ENCODE assay signal across 1 cellular context in the genomic region with DNA sequence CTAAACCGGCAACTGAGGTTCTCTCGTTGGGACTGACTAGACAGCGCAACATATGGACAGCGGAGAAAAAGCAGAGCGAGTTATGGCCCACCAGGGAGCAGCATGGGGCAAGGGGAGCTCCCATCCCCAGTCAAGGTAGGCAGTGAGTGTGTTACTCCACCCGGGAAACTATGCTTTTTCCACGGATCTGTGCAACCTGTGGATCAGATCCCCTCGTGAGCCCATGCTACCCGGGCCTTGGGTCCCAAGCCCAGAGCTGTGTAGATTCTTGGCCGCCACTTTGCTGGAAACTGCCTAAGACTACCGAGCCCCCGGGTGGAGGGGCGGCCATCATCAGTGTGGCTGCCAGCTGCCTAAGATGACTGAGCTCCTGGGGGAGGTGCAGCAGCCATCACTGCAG.
TF ChIP-seq lines count a peak whose summit lies in the region.

No MANE protein-coding gene starts in this region.

TF ChIP-seq in HepG2, 621 proteins besides CTCF, POLR2A, EP300 and RAD21 (continued from another document and continues in another):
- no peak for TF ChIP-seq GLI4 (CRISPR knock-in tag; IDR thresholded peaks at IDR 0.05; ENCODE audit: borderline replicate concordance)
- TF ChIP-seq ZNF749 (CRISPR knock-in tag; IDR thresholded peaks at IDR 0.05; ENCODE audit: borderline replicate concordance) = no peak
- no peak for TF ChIP-seq NCOR1 (IDR thresholded peaks at IDR 0.05; ENCODE audit: borderline replicate concordance, low read length)
- TF ChIP-seq NFIB (CRISPR knock-in tag; IDR thresholded peaks at IDR 0.05; ENCODE audit: borderline replicate concordance) = no peak
- no peak for TF ChIP-seq ZSCAN25 (CRISPR knock-in tag; IDR thresholded peaks at IDR 0.05)
- no peak for TF ChIP-seq PAWR (CRISPR knock-in tag; IDR thresholded peaks at IDR 0.05; ENCODE audit: borderline replicate concordance)
- TF ChIP-seq ZFP36L2 (CRISPR knock-in tag; IDR thresholded peaks at IDR 0.05) = no peak
- no peak for TF ChIP-seq ZNF275 (CRISPR knock-in tag; IDR thresholded peaks at IDR 0.05; ENCODE audit: borderline replicate concordance)
- peak; percentile 56; the same call in 1 of the 2 replicates for TF ChIP-seq EED (CRISPR knock-in tag; IDR thresholded peaks at IDR 0.05)
- no peak for TF ChIP-seq SNAI1 (CRISPR knock-in tag; IDR thresholded peaks at IDR 0.05; ENCODE audit: borderline replicate concordance)
- no peak for TF ChIP-seq HMGA1 (CRISPR knock-in tag; conservative IDR thresholded peaks at IDR 0.05)
- no peak for TF ChIP-seq ASH2L (IDR thresholded peaks at IDR 0.05; ENCODE audit: insufficient read length, low read depth, low read length)
- no peak for TF ChIP-seq PITX1 (CRISPR knock-in tag; IDR thresholded peaks at IDR 0.05)
- no peak for TF ChIP-seq BRCA1 (CRISPR knock-in tag; IDR thresholded peaks at IDR 0.05)
- TF ChIP-seq SAP130 (CRISPR knock-in tag; IDR thresholded peaks at IDR 0.05; ENCODE audit: low read depth) = peak; percentile 48
- no peak for TF ChIP-seq HES4 (CRISPR knock-in tag; IDR thresholded peaks at IDR 0.05; ENCODE audit: borderline replicate concordance)
- no peak for TF ChIP-seq TMF1 (CRISPR knock-in tag; IDR thresholded peaks at IDR 0.05; ENCODE audit: low read depth)
- 0 out of 2 replicates have a peak, but pooled peaks have one; percentile 29 for TF ChIP-seq ZNF317 (CRISPR knock-in tag; IDR thresholded peaks at IDR 0.05)
- TF ChIP-seq CERS6 (CRISPR knock-in tag; IDR thresholded peaks at IDR 0.05) = no peak
- TF ChIP-seq ZNF430 (CRISPR knock-in tag; IDR thresholded peaks at IDR 0.05) = no peak
- TF ChIP-seq, protein P1, sequence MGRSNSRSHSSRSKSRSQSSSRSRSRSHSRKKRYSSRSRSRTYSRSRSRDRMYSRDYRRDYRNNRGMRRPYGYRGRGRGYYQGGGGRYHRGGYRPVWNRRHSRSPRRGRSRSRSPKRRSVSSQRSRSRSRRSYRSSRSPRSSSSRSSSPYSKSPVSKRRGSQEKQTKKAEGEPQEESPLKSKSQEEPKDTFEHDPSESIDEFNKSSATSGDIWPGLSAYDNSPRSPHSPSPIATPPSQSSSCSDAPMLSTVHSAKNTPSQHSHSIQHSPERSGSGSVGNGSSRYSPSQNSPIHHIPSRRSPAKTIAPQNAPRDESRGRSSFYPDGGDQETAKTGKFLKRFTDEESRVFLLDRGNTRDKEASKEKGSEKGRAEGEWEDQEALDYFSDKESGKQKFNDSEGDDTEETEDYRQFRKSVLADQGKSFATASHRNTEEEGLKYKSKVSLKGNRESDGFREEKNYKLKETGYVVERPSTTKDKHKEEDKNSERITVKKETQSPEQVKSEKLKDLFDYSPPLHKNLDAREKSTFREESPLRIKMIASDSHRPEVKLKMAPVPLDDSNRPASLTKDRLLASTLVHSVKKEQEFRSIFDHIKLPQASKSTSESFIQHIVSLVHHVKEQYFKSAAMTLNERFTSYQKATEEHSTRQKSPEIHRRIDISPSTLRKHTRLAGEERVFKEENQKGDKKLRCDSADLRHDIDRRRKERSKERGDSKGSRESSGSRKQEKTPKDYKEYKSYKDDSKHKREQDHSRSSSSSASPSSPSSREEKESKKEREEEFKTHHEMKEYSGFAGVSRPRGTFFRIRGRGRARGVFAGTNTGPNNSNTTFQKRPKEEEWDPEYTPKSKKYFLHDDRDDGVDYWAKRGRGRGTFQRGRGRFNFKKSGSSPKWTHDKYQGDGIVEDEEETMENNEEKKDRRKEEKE (IDR thresholded peaks at IDR 0.05) = no peak
- TF ChIP-seq ZSCAN22 (CRISPR knock-in tag; IDR thresholded peaks at IDR 0.05) = no peak
- TF ChIP-seq AKAP8 (CRISPR knock-in tag; IDR thresholded peaks at IDR 0.05) = no peak
- TF ChIP-seq KLF15 (CRISPR knock-in tag; IDR thresholded peaks at IDR 0.05; ENCODE audit: borderline replicate concordance) = no peak
- TF ChIP-seq PCBP2 (optimal IDR thresholded peaks at IDR 0.05; ENCODE audit: low read depth, low read length, poor library complexity, severe bottlenecking) = no peak
- TF ChIP-seq MYC (CRISPR knock-in tag; IDR thresholded peaks at IDR 0.05; ENCODE audit: borderline replicate concordance) = no peak
- TF ChIP-seq SRSF4 (IDR thresholded peaks at IDR 0.05; ENCODE audit: low read depth, low read length, poor library complexity, severe bottlenecking) = no peak
- TF ChIP-seq PATZ1 (CRISPR knock-in tag; IDR thresholded peaks at IDR 0.05) = no peak
- TF ChIP-seq THAP8 (CRISPR knock-in tag; IDR thresholded peaks at IDR 0.05; ENCODE audit: borderline replicate concordance) = no peak
- TF ChIP-seq KMT2A (CRISPR knock-in tag; IDR thresholded peaks at IDR 0.05) = no peak
- no peak for TF ChIP-seq IKZF5 (CRISPR knock-in tag; IDR thresholded peaks at IDR 0.05)
- no peak for TF ChIP-seq RERE (CRISPR knock-in tag; IDR thresholded peaks at IDR 0.05; ENCODE audit: low read depth)
- TF ChIP-seq ZNF280D (CRISPR knock-in tag; IDR thresholded peaks at IDR 0.05) = peak; percentile 39; the same call in 1 of the 2 replicates
